In genomic region chr3:52733256-52733891, GRCh38 we compare ENCODE assay signal across 2 cellular contexts.
TF ChIP-seq lines count a peak whose summit lies in the region.

No MANE protein-coding gene starts in this region.

TF ChIP-seq in H1, 55 proteins besides CTCF, POLR2A, EP300 and RAD21:
- TF ChIP-seq POU5F1 (IDR thresholded peaks at IDR 0.05; ENCODE audit: low read depth, low read length), result no peak

TF ChIP-seq in SK-N-SH, 30 proteins besides CTCF, POLR2A, EP300 and RAD21:
- TF ChIP-seq FOXM1 (IDR thresholded peaks at IDR 0.05; ENCODE audit: low read depth) (no peak), ELF1 (IDR thresholded peaks at IDR 0.05) (no peak), TCF12 (IDR thresholded peaks at IDR 0.05) (no peak), POLR2AphosphoS5 (IDR thresholded peaks at IDR 0.05; ENCODE audit: low read depth, low read length) (no peak), YY1 (IDR thresholded peaks at IDR 0.05; ENCODE audit: low read depth) (no peak), JUND (IDR thresholded peaks at IDR 0.05) (no peak), FOXJ3 (CRISPR knock-in tag; IDR thresholded peaks at IDR 0.05) (no peak), RCOR1 (IDR thresholded peaks at IDR 0.05; ENCODE audit: low read length) (no peak), SMC3 (IDR thresholded peaks at IDR 0.05; ENCODE audit: low read depth, low read length) (no peak), GABPA (IDR thresholded peaks at IDR 0.05; ENCODE audit: low read depth) (no peak), SIN3A (IDR thresholded peaks at IDR 0.05; ENCODE audit: borderline replicate concordance, low read depth, low read length) (no peak), ZBTB33 (IDR thresholded peaks at IDR 0.05; ENCODE audit: borderline replicate concordance, low read depth) (no peak), TAF1 (IDR thresholded peaks at IDR 0.05; ENCODE audit: borderline replicate concordance, low read depth, low read length) (no peak), EZH2phosphoT487 (IDR thresholded peaks at IDR 0.05; ENCODE audit: borderline replicate concordance, low read depth) (no peak)
- TF ChIP-seq, protein P1, sequence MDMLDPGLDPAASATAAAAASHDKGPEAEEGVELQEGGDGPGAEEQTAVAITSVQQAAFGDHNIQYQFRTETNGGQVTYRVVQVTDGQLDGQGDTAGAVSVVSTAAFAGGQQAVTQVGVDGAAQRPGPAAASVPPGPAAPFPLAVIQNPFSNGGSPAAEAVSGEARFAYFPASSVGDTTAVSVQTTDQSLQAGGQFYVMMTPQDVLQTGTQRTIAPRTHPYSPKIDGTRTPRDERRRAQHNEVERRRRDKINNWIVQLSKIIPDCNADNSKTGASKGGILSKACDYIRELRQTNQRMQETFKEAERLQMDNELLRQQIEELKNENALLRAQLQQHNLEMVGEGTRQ (IDR thresholded peaks at IDR 0.05; ENCODE audit: borderline replicate concordance, low read depth, low read length), result no peak
TF ChIP-seq in SK-N-SH: peak in this region for 0.
